In genomic region chr6:63553208-63553607, GRCh38 we compare ENCODE assay signal across 10 cellular contexts. TPM values are rescaled to one million over a fixed set of nuclear protein-coding genes. Genes with fewer than 3 reads are reported as not detected.
A peak's percentile ranks its signal among the peaks of the same experiment; 100 is the strongest.
DNase-seq lines count a peak whose midpoint lies in the region; ATAC-seq, FAIRE-seq and TF ChIP-seq lines count a peak whose summit lies in the region.
"Had no signal": no experiment of that assay in that cellular context is flagged by ENCODE, and none has a peak within 500 bp of the region (broad histone marks: within the 10 kb centered on the region; RNA-seq: fewer than 3 reads in every experiment).

No MANE protein-coding gene starts in this region.

- H3K4me1 Mint-ChIP-seq in T-cell, result no peaks in the 10 kb centered on the region

- TF ChIP-seq CTCF in smooth muscle cell (IDR thresholded peaks at IDR 0.05; ENCODE audit: borderline replicate concordance, insufficient read depth, poor library complexity, severe bottlenecking), result no peak

- ATAC-seq in GM19351 (IDR thresholded peaks at IDR 0.05; ENCODE audit: unreplicated experiment), result peak; percentile 97
- ATAC-seq in HG02840 (IDR thresholded peaks at IDR 0.05; ENCODE audit: low FRiP score, unreplicated experiment), result peak; percentile 99
- ATAC-seq in HG03558 (IDR thresholded peaks at IDR 0.05; ENCODE audit: extremely low read depth, unreplicated experiment), result peak; percentile 96
- ATAC-seq in T-cell (replicated peaks in 1 of 4), result no peak

- no peak overlapping the region for H3K9ac ChIP-seq in smooth muscle cell (ENCODE audit: low read depth)

- POLR2A ChIA-PET in T-cell (lab: Charles Lee), result no interaction called here

- no peaks in the 10 kb centered on the region for H3K36me3 ChIP-seq in smooth muscle cell (ENCODE audit: low read depth)

- H3K9me3 Mint-ChIP-seq in T-cell, result no peaks in the 10 kb centered on the region

- WGBS in smooth muscle cell (ENCODE audit: low lambda C conversion rate), result 93% methylated on average over 3 of the region's 3 CpGs

- H2AFZ ChIP-seq in smooth muscle cell (ENCODE audit: low read depth), result no peak overlapping the region

- CTCF ChIA-PET in T-cell (lab: Charles Lee), result interaction anchor here (0.6 to 0.7 kb wide), 2 partner anchors 23 to 34 kb away, joined by 3 read pairs; no protein-coding TSS in a partner anchor

- FAIRE-seq in GM12891 (lab: Jason Lieb, UNC), result peak; percentile 87

- no peaks in the 10 kb centered on the region for H4K20me1 ChIP-seq in smooth muscle cell (ENCODE audit: low read depth)

- no peaks in the 10 kb centered on the region for H3K36me3 Mint-ChIP-seq in T-cell

- no peak for TF ChIP-seq POLR2A in GM12891 (IDR thresholded peaks at IDR 0.05; ENCODE audit: low read depth, low read length)

- H3K4me1 ChIP-seq in smooth muscle cell (ENCODE audit: low read depth), result no peaks in the 10 kb centered on the region

- H3K4me3 ChIP-seq in smooth muscle cell, result no peak overlapping the region

- no peaks in the 10 kb centered on the region for H3K79me2 ChIP-seq in smooth muscle cell (ENCODE audit: low read depth)

- H3K9me3 ChIP-seq in smooth muscle cell (replicated peaks; ENCODE audit: low read depth), result no peaks in the 10 kb centered on the region

- no peaks in the 10 kb centered on the region for H3K27me3 ChIP-seq in smooth muscle cell (ENCODE audit: low read depth)

- H3K4me2 ChIP-seq in smooth muscle cell, result no peak overlapping the region

- H3F3A ChIP-seq in smooth muscle cell (ENCODE audit: low read depth), result no peaks in the 10 kb centered on the region

- no peak overlapping the region for H3K27ac Mint-ChIP-seq in T-cell

- no peak overlapping the region for H3K27ac ChIP-seq in smooth muscle cell (ENCODE audit: low read depth)

- DNase-seq in GM12891 (ENCODE audit: insufficient read length, low spot score) (no peak), middle frontal gyrus (ENCODE audit: extremely low spot score, low spot score) (no peak), smooth muscle cell (lab: John Stamatoyannopoulos, UW; ENCODE audit: unreplicated experiment) (no peak), T-cell (no peak), NCI-H1105 treated with DMSO at 0.1 percent for 48 hours (lab: John Stamatoyannopoulos, UW) (no peak)
- DNase-seq: central memory CD4-positive, alpha-beta T cell; NCI-H2107 had no signal

- H3K4me3 Mint-ChIP-seq in T-cell, result no peak overlapping the region

- peaks cover 13 to 21% of the 10 kb centered on the region in 2 donors for H3K27me3 Mint-ChIP-seq in T-cell

TF ChIP-seq in GM12891, 5 proteins besides CTCF, POLR2A, EP300 and RAD21:
- no peak for TF ChIP-seq PAX5 (IDR thresholded peaks at IDR 0.05; ENCODE audit: insufficient read depth, low read length, severe bottlenecking)
- no peak for TF ChIP-seq POU2F2 (IDR thresholded peaks at IDR 0.05; ENCODE audit: low read depth, low read length)
- peak; percentile 19; the same call in 1 of the 2 replicates for TF ChIP-seq SPI1 (IDR thresholded peaks at IDR 0.05; ENCODE audit: low read depth, low read length)
- no peak for TF ChIP-seq POLR2AphosphoS5 (IDR thresholded peaks at IDR 0.05; ENCODE audit: low read depth, low read length)
- TF ChIP-seq TAF1 (IDR thresholded peaks at IDR 0.05; ENCODE audit: low read depth, low read length), result no peak

RNA-seq across cellular contexts. Expression of gene PTP4A1, which starts 19.1 kb away (rescaled TPM):
- 35.5 TPM for polyA plus RNA-seq in GM12891 (2012; ENCODE audit: low read depth, missing spikeins)
- 50.3 and 98.8 TPM in 2 replicates for total RNA-seq in smooth muscle cell
- polyA plus RNA-seq in smooth muscle cell, result 147 and 155 TPM in 2 replicates
- total RNA-seq in T-cell, result 100 to 1,000 TPM in 2 of 5 donors, 10 to 100 TPM in 3; 28.9 to 160 (median 32.0) TPM

Comparison
In these comparisons a context has a peak if more than half of its experiments do, and no peak if none do; other contexts are left out.
1. ATAC-seq: peak in GM19351 (single experiment), HG02840 (single experiment) and HG03558 (single experiment); none in T-cell (0 of 4).